ENCODE assay signal across 1 cellular context in the genomic region with DNA sequence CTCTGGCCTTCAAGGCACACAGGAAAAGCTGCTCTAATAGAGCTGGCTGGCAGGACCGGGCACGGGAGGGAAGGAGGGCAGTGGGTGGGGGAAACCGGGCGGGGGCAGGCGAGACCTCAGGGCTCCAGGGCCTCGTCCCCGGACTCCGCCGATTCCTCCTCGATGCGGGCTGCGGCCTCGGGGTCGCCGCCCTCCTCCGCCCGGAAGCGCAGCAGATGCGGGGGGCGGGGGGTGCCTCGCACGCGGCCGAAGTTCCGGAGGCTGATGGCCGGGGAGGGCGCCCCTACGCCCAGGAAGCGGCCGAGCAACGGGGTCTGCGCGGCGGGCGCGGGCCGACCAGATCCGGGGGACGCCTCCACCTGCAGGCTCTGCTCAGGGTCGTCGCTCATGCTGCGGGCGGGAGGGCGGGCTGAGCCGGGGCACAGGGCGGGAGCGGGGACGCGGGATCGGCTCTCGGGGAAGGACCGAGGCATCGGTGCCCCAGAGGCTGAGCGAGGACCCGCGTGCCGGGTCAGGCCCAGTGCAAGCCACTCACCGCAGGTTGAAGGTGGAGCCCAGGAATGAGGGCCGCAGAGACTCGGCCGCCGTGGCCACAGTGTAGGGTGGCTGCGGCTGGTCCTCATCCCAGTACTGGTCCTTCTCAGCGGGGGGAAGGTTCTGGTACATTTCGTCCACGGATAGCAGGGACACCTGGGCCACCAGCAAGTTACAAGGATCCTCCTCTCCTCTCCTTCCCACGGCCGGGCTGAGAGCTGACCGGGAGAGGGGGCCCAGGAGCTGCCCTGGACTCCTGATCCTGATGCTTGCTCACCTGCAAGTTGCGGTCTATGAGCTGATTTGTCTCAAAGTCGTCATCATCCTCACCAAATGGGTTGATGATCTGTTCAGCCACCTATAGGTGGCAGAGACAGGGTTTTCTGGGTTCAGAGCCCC.
TF ChIP-seq lines count a peak whose summit lies in the region.

No MANE protein-coding gene starts in this region.

TF ChIP-seq in WTC11, 78 proteins besides CTCF, POLR2A, EP300 and RAD21 (continued from another document):
- TF ChIP-seq, protein P1, sequence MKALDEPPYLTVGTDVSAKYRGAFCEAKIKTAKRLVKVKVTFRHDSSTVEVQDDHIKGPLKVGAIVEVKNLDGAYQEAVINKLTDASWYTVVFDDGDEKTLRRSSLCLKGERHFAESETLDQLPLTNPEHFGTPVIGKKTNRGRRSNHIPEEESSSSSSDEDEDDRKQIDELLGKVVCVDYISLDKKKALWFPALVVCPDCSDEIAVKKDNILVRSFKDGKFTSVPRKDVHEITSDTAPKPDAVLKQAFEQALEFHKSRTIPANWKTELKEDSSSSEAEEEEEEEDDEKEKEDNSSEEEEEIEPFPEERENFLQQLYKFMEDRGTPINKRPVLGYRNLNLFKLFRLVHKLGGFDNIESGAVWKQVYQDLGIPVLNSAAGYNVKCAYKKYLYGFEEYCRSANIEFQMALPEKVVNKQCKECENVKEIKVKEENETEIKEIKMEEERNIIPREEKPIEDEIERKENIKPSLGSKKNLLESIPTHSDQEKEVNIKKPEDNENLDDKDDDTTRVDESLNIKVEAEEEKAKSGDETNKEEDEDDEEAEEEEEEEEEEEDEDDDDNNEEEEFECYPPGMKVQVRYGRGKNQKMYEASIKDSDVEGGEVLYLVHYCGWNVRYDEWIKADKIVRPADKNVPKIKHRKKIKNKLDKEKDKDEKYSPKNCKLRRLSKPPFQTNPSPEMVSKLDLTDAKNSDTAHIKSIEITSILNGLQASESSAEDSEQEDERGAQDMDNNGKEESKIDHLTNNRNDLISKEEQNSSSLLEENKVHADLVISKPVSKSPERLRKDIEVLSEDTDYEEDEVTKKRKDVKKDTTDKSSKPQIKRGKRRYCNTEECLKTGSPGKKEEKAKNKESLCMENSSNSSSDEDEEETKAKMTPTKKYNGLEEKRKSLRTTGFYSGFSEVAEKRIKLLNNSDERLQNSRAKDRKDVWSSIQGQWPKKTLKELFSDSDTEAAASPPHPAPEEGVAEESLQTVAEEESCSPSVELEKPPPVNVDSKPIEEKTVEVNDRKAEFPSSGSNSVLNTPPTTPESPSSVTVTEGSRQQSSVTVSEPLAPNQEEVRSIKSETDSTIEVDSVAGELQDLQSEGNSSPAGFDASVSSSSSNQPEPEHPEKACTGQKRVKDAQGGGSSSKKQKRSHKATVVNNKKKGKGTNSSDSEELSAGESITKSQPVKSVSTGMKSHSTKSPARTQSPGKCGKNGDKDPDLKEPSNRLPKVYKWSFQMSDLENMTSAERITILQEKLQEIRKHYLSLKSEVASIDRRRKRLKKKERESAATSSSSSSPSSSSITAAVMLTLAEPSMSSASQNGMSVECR (CRISPR knock-in tag; IDR thresholded peaks at IDR 0.05; ENCODE audit: borderline replicate concordance): 0 out of 2 replicates have a peak, but pooled peaks have one; percentile 29
- TF ChIP-seq, protein P2, sequence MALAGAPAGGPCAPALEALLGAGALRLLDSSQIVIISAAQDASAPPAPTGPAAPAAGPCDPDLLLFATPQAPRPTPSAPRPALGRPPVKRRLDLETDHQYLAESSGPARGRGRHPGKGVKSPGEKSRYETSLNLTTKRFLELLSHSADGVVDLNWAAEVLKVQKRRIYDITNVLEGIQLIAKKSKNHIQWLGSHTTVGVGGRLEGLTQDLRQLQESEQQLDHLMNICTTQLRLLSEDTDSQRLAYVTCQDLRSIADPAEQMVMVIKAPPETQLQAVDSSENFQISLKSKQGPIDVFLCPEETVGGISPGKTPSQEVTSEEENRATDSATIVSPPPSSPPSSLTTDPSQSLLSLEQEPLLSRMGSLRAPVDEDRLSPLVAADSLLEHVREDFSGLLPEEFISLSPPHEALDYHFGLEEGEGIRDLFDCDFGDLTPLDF (CRISPR knock-in tag; IDR thresholded peaks at IDR 0.05): peak; percentile 53; the same call in 1 of the 2 replicates
- TF ChIP-seq ESRRA (CRISPR knock-in tag; IDR thresholded peaks at IDR 0.05; ENCODE audit: borderline replicate concordance): peak; percentile 61; the same call in 1 of the 2 replicates
- 0 out of 2 replicates have a peak, but pooled peaks have one; percentile 40 for TF ChIP-seq ZNF219 (CRISPR knock-in tag; IDR thresholded peaks at IDR 0.05; ENCODE audit: borderline replicate concordance)
- TF ChIP-seq, protein P3, sequence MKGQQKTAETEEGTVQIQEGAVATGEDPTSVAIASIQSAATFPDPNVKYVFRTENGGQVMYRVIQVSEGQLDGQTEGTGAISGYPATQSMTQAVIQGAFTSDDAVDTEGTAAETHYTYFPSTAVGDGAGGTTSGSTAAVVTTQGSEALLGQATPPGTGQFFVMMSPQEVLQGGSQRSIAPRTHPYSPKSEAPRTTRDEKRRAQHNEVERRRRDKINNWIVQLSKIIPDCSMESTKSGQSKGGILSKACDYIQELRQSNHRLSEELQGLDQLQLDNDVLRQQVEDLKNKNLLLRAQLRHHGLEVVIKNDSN (CRISPR knock-in tag; IDR thresholded peaks at IDR 0.05): peak; percentile 23; the same call in 1 of the 2 replicates
- TF ChIP-seq RELA (CRISPR knock-in tag; IDR thresholded peaks at IDR 0.05; ENCODE audit: borderline replicate concordance): peak; percentile 67; the same call in 1 of the 2 replicates
- TF ChIP-seq, protein P4, sequence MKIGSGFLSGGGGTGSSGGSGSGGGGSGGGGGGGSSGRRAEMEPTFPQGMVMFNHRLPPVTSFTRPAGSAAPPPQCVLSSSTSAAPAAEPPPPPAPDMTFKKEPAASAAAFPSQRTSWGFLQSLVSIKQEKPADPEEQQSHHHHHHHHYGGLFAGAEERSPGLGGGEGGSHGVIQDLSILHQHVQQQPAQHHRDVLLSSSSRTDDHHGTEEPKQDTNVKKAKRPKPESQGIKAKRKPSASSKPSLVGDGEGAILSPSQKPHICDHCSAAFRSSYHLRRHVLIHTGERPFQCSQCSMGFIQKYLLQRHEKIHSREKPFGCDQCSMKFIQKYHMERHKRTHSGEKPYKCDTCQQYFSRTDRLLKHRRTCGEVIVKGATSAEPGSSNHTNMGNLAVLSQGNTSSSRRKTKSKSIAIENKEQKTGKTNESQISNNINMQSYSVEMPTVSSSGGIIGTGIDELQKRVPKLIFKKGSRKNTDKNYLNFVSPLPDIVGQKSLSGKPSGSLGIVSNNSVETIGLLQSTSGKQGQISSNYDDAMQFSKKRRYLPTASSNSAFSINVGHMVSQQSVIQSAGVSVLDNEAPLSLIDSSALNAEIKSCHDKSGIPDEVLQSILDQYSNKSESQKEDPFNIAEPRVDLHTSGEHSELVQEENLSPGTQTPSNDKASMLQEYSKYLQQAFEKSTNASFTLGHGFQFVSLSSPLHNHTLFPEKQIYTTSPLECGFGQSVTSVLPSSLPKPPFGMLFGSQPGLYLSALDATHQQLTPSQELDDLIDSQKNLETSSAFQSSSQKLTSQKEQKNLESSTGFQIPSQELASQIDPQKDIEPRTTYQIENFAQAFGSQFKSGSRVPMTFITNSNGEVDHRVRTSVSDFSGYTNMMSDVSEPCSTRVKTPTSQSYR (CRISPR knock-in tag; IDR thresholded peaks at IDR 0.05): no peak
- TF ChIP-seq, protein P5, sequence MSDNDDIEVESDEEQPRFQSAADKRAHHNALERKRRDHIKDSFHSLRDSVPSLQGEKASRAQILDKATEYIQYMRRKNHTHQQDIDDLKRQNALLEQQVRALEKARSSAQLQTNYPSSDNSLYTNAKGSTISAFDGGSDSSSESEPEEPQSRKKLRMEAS (CRISPR knock-in tag; IDR thresholded peaks at IDR 0.05): peak; percentile 95
- 0 out of 2 replicates have a peak, but pooled peaks have one; percentile 11 for TF ChIP-seq ZNF121 (CRISPR knock-in tag; IDR thresholded peaks at IDR 0.05)
- TF ChIP-seq, protein P6, sequence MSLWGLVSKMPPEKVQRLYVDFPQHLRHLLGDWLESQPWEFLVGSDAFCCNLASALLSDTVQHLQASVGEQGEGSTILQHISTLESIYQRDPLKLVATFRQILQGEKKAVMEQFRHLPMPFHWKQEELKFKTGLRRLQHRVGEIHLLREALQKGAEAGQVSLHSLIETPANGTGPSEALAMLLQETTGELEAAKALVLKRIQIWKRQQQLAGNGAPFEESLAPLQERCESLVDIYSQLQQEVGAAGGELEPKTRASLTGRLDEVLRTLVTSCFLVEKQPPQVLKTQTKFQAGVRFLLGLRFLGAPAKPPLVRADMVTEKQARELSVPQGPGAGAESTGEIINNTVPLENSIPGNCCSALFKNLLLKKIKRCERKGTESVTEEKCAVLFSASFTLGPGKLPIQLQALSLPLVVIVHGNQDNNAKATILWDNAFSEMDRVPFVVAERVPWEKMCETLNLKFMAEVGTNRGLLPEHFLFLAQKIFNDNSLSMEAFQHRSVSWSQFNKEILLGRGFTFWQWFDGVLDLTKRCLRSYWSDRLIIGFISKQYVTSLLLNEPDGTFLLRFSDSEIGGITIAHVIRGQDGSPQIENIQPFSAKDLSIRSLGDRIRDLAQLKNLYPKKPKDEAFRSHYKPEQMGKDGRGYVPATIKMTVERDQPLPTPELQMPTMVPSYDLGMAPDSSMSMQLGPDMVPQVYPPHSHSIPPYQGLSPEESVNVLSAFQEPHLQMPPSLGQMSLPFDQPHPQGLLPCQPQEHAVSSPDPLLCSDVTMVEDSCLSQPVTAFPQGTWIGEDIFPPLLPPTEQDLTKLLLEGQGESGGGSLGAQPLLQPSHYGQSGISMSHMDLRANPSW (CRISPR knock-in tag; conservative IDR thresholded peaks at IDR 0.05; ENCODE audit: low read depth): 0 out of 2 replicates have a peak, but pooled peaks have one; percentile 66
- TF ChIP-seq, protein P7, sequence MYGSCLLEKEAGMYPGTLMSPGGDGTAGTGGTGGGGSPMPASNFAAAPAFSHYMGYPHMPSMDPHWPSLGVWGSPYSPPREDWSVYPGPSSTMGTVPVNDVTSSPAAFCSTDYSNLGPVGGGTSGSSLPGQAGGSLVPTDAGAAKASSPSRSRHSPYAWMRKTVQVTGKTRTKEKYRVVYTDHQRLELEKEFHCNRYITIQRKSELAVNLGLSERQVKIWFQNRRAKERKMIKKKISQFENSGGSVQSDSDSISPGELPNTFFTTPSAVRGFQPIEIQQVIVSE (CRISPR knock-in tag; IDR thresholded peaks at IDR 0.05; ENCODE audit: borderline replicate concordance): no peak
- peak; percentile 85; the same call in 1 of the 2 replicates for TF ChIP-seq FOXP1 (CRISPR knock-in tag; IDR thresholded peaks at IDR 0.05; ENCODE audit: borderline replicate concordance)
- TF ChIP-seq SP1 (CRISPR knock-in tag; conservative IDR thresholded peaks at IDR 0.05): 0 out of 2 replicates have a peak, but pooled peaks have one; percentile 49
- peak; percentile 71; the same call in 1 of the 2 replicates for TF ChIP-seq TP53 (CRISPR knock-in tag; IDR thresholded peaks at IDR 0.05)
- no peak for TF ChIP-seq ATF1 (CRISPR knock-in tag; IDR thresholded peaks at IDR 0.05)
- peak; percentile 84 for TF ChIP-seq MYBL2 (CRISPR knock-in tag; IDR thresholded peaks at IDR 0.05)
- TF ChIP-seq ETV6 (CRISPR knock-in tag; IDR thresholded peaks at IDR 0.05): 0 out of 2 replicates have a peak, but pooled peaks have one; percentile 44
- 0 out of 2 replicates have a peak, but pooled peaks have one; percentile 36 for TF ChIP-seq TEAD4 (CRISPR knock-in tag; IDR thresholded peaks at IDR 0.05)
- TF ChIP-seq CBFB (CRISPR knock-in tag; IDR thresholded peaks at IDR 0.05; ENCODE audit: low read depth): peak; percentile 94; the same call in 1 of the 2 replicates
- TF ChIP-seq ZNF396 (CRISPR knock-in tag; IDR thresholded peaks at IDR 0.05; ENCODE audit: borderline replicate concordance): no peak
- TF ChIP-seq ZNF317 (CRISPR knock-in tag; IDR thresholded peaks at IDR 0.05; ENCODE audit: borderline replicate concordance, low read depth): no peak
- no peak for TF ChIP-seq ZNF423 (CRISPR knock-in tag; IDR thresholded peaks at IDR 0.05)
- peak; percentile 83; the same call in 1 of the 2 replicates for TF ChIP-seq NR3C1 (CRISPR knock-in tag; conservative IDR thresholded peaks at IDR 0.05; ENCODE audit: low read depth)
- TF ChIP-seq SMAD4 (CRISPR knock-in tag; IDR thresholded peaks at IDR 0.05): no peak
- TF ChIP-seq NFYB (CRISPR knock-in tag; conservative IDR thresholded peaks at IDR 0.05; ENCODE audit: low read depth): no peak; the same call in 1 of the 2 replicates
- TF ChIP-seq, protein P8, sequence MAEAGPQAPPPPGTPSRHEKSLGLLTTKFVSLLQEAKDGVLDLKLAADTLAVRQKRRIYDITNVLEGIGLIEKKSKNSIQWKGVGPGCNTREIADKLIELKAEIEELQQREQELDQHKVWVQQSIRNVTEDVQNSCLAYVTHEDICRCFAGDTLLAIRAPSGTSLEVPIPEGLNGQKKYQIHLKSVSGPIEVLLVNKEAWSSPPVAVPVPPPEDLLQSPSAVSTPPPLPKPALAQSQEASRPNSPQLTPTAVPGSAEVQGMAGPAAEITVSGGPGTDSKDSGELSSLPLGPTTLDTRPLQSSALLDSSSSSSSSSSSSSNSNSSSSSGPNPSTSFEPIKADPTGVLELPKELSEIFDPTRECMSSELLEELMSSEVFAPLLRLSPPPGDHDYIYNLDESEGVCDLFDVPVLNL (CRISPR knock-in tag; IDR thresholded peaks at IDR 0.05; ENCODE audit: borderline replicate concordance, low read depth): no peak
- TF ChIP-seq, protein P9, sequence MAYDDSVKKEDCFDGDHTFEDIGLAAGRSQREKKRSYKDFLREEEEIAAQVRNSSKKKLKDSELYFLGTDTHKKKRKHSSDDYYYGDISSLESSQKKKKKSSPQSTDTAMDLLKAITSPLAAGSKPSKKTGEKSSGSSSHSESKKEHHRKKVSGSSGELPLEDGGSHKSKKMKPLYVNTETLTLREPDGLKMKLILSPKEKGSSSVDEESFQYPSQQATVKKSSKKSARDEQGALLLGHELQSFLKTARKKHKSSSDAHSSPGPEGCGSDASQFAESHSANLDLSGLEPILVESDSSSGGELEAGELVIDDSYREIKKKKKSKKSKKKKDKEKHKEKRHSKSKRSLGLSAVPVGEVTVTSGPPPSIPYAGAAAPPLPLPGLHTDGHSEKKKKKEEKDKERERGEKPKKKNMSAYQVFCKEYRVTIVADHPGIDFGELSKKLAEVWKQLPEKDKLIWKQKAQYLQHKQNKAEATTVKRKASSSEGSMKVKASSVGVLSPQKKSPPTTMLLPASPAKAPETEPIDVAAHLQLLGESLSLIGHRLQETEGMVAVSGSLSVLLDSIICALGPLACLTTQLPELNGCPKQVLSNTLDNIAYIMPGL (CRISPR knock-in tag; IDR thresholded peaks at IDR 0.05): peak; percentile 58; the same call in 1 of the 2 replicates
- 0 out of 2 replicates have a peak, but pooled peaks have one; percentile 51 for TF ChIP-seq FOXK1 (CRISPR knock-in tag; IDR thresholded peaks at IDR 0.05)
- TF ChIP-seq, protein P10, sequence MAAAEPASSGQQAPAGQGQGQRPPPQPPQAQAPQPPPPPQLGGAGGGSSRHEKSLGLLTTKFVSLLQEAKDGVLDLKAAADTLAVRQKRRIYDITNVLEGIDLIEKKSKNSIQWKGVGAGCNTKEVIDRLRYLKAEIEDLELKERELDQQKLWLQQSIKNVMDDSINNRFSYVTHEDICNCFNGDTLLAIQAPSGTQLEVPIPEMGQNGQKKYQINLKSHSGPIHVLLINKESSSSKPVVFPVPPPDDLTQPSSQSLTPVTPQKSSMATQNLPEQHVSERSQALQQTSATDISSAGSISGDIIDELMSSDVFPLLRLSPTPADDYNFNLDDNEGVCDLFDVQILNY (CRISPR knock-in tag; IDR thresholded peaks at IDR 0.05): 0 out of 2 replicates have a peak, but pooled peaks have one; percentile 14
- no peak for TF ChIP-seq GRHL2 (CRISPR knock-in tag; IDR thresholded peaks at IDR 0.05; ENCODE audit: insufficient replicate concordance, severe bottlenecking)
- TF ChIP-seq, protein P11, sequence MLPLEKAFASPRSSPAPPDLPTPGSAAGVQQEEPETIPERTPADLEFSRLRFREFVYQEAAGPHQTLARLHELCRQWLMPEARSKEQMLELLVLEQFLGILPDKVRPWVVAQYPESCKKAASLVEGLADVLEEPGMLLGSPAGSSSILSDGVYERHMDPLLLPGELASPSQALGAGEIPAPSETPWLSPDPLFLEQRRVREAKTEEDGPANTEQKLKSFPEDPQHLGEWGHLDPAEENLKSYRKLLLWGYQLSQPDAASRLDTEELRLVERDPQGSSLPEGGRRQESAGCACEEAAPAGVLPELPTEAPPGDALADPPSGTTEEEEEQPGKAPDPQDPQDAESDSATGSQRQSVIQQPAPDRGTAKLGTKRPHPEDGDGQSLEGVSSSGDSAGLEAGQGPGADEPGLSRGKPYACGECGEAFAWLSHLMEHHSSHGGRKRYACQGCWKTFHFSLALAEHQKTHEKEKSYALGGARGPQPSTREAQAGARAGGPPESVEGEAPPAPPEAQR (CRISPR knock-in tag; IDR thresholded peaks at IDR 0.05): no peak
